1 cellular context compared by ENCODE assay signal in the genomic region with DNA sequence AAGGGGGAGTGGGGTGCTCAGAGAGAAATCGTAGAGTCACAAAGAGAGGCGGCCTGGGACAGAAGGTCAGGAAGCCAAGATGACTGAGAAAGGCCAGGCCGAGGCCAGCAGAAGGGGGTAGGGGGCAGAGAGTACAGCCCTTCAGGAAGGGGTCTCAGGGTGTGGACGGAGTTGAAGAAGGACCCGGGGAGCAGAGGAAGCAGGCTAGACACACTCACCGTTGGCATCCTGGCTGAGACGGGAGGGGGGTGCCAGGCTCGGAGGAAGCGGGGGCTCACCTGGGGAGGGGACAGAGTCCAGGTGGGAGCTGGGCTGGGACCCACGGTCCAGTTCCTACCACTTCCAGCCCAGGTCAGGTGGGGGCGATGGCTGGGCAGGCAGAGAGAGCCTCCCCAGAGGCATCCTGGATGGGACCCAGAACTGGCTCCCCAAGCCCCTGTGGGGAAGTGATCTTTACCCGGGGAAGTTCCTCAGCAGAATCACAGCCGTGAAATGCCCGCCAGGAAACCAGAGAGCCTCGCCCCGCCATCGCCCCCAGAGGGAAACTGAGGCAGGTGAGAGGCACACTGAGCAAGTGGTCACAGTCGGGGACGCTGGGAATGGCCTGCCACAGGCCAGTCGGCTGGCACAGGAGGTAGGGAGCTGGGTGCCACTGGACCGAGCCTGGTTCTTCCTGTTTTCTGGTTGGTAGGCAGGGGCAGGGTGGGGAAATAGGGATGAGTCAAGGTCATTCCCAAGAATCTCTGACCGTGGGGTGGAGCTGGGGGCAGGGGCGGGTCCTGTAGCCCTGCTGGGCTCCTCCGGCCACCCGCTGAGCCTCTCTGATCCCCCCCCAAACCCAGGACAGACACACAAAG.
TF ChIP-seq lines count a peak whose summit lies in the region.

No MANE protein-coding gene starts in this region.

TF ChIP-seq in HepG2, 621 proteins besides CTCF, POLR2A, EP300 and RAD21:
- TF ChIP-seq, protein P1, sequence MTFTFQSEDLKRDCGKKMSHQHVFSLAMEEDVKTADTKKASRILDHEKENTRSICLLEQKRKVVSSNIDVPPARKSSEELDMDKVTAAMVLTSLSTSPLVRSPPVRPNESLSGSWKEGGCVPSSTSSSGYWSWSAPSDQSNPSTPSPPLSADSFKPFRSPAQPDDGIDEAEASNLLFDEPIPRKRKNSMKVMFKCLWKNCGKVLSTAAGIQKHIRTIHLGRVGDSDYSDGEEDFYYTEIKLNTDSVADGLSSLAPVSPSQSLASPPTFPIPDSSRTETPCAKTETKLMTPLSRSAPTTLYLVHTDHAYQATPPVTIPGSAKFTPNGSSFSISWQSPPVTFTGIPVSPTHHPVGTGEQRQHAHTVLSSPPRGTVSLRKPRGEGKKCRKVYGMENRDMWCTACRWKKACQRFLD (CRISPR knock-in tag; IDR thresholded peaks at IDR 0.05; ENCODE audit: borderline replicate concordance): no peak
- peak; percentile 94; the same call in 1 of the 2 replicates for TF ChIP-seq ZNF768 (CRISPR knock-in tag; IDR thresholded peaks at IDR 0.05)
